1 cellular context compared by ENCODE assay signal in genomic region chr3:194139085-194139976, GRCh38.
TF ChIP-seq lines count a peak whose summit lies in the region.

No MANE protein-coding gene starts in this region.

TF ChIP-seq in A549, 52 proteins besides CTCF, POLR2A, EP300 and RAD21 (continued from another document):
- TF ChIP-seq, protein P1, sequence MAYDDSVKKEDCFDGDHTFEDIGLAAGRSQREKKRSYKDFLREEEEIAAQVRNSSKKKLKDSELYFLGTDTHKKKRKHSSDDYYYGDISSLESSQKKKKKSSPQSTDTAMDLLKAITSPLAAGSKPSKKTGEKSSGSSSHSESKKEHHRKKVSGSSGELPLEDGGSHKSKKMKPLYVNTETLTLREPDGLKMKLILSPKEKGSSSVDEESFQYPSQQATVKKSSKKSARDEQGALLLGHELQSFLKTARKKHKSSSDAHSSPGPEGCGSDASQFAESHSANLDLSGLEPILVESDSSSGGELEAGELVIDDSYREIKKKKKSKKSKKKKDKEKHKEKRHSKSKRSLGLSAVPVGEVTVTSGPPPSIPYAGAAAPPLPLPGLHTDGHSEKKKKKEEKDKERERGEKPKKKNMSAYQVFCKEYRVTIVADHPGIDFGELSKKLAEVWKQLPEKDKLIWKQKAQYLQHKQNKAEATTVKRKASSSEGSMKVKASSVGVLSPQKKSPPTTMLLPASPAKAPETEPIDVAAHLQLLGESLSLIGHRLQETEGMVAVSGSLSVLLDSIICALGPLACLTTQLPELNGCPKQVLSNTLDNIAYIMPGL (CRISPR knock-in tag; IDR thresholded peaks at IDR 0.05; ENCODE audit: borderline replicate concordance), result no peak
- TF ChIP-seq EHF (CRISPR knock-in tag; IDR thresholded peaks at IDR 0.05) (peak; percentile 72), JUNB (IDR thresholded peaks at IDR 0.05) (no peak), CBX8 (IDR thresholded peaks at IDR 0.05) (no peak), ATOH8 (CRISPR knock-in tag; IDR thresholded peaks at IDR 0.05; ENCODE audit: low read depth) (no peak), ELK1 (IDR thresholded peaks at IDR 0.05; ENCODE audit: low read depth, low read length) (no peak), KDM5A (IDR thresholded peaks at IDR 0.05) (no peak), SREBF2 (IDR thresholded peaks at IDR 0.05) (no peak), SMC3 (IDR thresholded peaks at IDR 0.05) (no peak), TFCP2L1 (CRISPR knock-in tag; IDR thresholded peaks at IDR 0.05) (peak; percentile 96), NFE2L2 (conservative IDR thresholded peaks at IDR 0.05; ENCODE audit: low read length) (no peak), KDM1A (IDR thresholded peaks at IDR 0.05; ENCODE audit: low read depth) (no peak)
- TF ChIP-seq, protein P2, sequence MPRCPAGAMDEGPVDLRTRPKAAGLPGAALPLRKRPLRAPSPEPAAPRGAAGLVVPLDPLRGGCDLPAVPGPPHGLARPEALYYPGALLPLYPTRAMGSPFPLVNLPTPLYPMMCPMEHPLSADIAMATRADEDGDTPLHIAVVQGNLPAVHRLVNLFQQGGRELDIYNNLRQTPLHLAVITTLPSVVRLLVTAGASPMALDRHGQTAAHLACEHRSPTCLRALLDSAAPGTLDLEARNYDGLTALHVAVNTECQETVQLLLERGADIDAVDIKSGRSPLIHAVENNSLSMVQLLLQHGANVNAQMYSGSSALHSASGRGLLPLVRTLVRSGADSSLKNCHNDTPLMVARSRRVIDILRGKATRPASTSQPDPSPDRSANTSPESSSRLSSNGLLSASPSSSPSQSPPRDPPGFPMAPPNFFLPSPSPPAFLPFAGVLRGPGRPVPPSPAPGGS (IDR thresholded peaks at IDR 0.05), result no peak
- TF ChIP-seq, protein P3, sequence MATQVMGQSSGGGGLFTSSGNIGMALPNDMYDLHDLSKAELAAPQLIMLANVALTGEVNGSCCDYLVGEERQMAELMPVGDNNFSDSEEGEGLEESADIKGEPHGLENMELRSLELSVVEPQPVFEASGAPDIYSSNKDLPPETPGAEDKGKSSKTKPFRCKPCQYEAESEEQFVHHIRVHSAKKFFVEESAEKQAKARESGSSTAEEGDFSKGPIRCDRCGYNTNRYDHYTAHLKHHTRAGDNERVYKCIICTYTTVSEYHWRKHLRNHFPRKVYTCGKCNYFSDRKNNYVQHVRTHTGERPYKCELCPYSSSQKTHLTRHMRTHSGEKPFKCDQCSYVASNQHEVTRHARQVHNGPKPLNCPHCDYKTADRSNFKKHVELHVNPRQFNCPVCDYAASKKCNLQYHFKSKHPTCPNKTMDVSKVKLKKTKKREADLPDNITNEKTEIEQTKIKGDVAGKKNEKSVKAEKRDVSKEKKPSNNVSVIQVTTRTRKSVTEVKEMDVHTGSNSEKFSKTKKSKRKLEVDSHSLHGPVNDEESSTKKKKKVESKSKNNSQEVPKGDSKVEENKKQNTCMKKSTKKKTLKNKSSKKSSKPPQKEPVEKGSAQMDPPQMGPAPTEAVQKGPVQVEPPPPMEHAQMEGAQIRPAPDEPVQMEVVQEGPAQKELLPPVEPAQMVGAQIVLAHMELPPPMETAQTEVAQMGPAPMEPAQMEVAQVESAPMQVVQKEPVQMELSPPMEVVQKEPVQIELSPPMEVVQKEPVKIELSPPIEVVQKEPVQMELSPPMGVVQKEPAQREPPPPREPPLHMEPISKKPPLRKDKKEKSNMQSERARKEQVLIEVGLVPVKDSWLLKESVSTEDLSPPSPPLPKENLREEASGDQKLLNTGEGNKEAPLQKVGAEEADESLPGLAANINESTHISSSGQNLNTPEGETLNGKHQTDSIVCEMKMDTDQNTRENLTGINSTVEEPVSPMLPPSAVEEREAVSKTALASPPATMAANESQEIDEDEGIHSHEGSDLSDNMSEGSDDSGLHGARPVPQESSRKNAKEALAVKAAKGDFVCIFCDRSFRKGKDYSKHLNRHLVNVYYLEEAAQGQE (IDR thresholded peaks at IDR 0.05), result no peak
TF ChIP-seq in A549: peak in this region for 9.
